In the genomic region with DNA sequence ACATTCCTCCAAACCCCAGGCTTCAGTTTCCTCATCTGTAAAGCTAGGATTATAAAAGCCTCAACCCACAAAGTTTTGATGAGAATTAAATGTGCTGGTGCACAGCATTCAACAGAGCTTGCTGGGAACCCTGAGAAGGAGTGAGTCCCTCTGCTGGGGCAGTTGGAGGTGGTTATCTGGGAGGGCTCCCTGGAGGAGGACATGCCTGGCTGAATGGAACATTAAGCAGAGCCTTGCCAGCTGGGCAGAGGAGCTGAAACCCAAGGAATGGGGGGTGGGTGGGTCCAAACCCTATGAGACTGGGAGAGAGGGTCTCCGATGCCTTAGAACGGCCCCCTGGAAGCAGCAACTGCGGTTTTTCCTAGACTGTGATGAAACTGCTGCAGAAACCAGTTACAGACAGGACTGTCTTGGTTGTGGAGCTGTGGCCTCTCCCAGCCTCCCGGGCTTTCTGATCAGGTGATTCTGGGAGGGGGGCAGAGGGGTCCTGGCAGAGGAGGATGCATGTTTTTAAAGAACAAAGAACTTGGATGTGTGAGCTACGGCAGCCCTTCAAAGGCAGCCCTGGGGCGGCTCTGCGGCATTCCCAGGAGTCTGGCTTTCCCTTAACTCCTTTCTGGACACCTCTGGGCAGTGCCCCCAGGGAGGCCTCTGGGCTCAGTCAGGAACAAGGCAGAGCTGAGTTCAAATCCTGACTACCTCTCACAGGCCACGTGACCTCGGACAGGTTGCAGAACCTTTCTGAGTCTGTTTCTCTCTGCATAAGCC, we compare ENCODE assay signal across 19 cellular contexts. TPM values are rescaled to one million over a fixed set of nuclear protein-coding genes. Genes with fewer than 3 reads are reported as not detected.
A peak's percentile ranks its signal among the peaks of the same experiment; 100 is the strongest.
DNase-seq lines count a peak whose midpoint lies in the region; ATAC-seq, FAIRE-seq and TF ChIP-seq lines count a peak whose summit lies in the region.
"Had no signal": no experiment of that assay in that cellular context is flagged by ENCODE, and none has a peak within 500 bp of the region (broad histone marks: within the 10 kb centered on the region; RNA-seq: fewer than 3 reads in every experiment).

No MANE protein-coding gene starts in this region.

- H3K23me2 ChIP-seq in H1 (ENCODE audit: low read depth, low read length), result no peaks in the 10 kb centered on the region

- CTCF ChIA-PET in H1 (lab: Charles Lee; ENCODE audit: partially characterized antibody), result interaction anchor here (0.8 to 3.1 kb wide), 13 partner anchors 9 to 216 kb away, joined by 3 to 16 read pairs (median 5); no protein-coding TSS in a partner anchor

- H3K4me1 ChIP-seq in BLaER1 treated with 17β-estradiol and CSF1 and Interleukin-3, amounts not matched to agents 10 nM and 100 nM, result peaks cover 3 to 99% (median 82%) of the 10 kb centered on the region in 10 experiments; a peak in 19 of 20 replicates
- H3K4me1 ChIP-seq in NT2/D1 (ENCODE audit: insufficient read depth, insufficient read length) (peaks cover 45% of the 10 kb centered on the region), H1 (replicated peaks in 1 of 4; ENCODE audit: control insufficient read depth in 3 of 4, insufficient read depth in 4 of 4, low read length in 3 of 4) (peaks cover 1 to 20% (median 3%) of the 10 kb centered on the region in 4 experiments), neuronal stem cell (ENCODE audit: control insufficient read depth in 2 of 2, insufficient read depth in 1 of 2, low read depth in 1 of 2, low read length in 2 of 2) (peaks cover 21 to 29% of the 10 kb centered on the region in 2 donors), small intestine (ENCODE audit: control insufficient read depth in 2 of 2, insufficient read depth in 1 of 2, low read depth in 1 of 2, low read length in 1 of 2) (no peaks in the 10 kb centered on the region), hepatocyte (ENCODE audit: insufficient read depth) (peaks cover 4% of the 10 kb centered on the region)
- H3K4me1 ChIP-seq: BE2C had no signal

- no peaks in the 10 kb centered on the region for H3K9me3 ChIP-seq in BLaER1 treated with 17β-estradiol and CSF1 and Interleukin-3, amounts not matched to agents 10 nM and 100 nM (replicated peaks in 1 of 11)
- H3K9me3 ChIP-seq in NT2/D1 (ENCODE audit: insufficient read depth, low read length) (no peaks in the 10 kb centered on the region), H1 (ENCODE audit: insufficient read depth in 2 of 2, low read depth in 1 of 2, low read length in 1 of 2) (no peaks in the 10 kb centered on the region), neuronal stem cell (replicated peaks in 1 of 2; ENCODE audit: control insufficient read depth in 2 of 2, insufficient read depth in 1 of 2, low read depth in 1 of 2, low read length in 2 of 2) (no peaks in the 10 kb centered on the region), small intestine (ENCODE audit: control insufficient read depth, low read depth) (no peaks in the 10 kb centered on the region), hepatocyte (ENCODE audit: low read depth) (no peaks in the 10 kb centered on the region)
- H3K9me3 ChIP-seq: BE2C had no signal

- H3K18ac ChIP-seq in H1 (ENCODE audit: extremely low read depth, low read length), result no peak overlapping the region
- no peak overlapping the region for H3K18ac ChIP-seq in neuronal stem cell (ENCODE audit: low read length)

- H3K4me2 ChIP-seq in BLaER1 treated with 17β-estradiol and CSF1 and Interleukin-3, amounts not matched to agents 10 nM and 100 nM, result peak overlapping the region in 7 of 11 experiments; percentile 60 to 80 (median 65); a peak in 13 of 22 replicates
- H3K4me2 ChIP-seq in H1 (ENCODE audit: insufficient read depth in 1 of 2, low read depth in 2 of 2, low read length in 2 of 2) (no peak overlapping the region), neuronal stem cell (ENCODE audit: insufficient read depth, low read length, poor library complexity, severe bottlenecking) (no peak overlapping the region), hepatocyte (no peak overlapping the region)

- no peak for DNase-seq in NT2/D1 (ENCODE audit: low read depth, low spot score)
- DNase-seq in H1 (ENCODE audit: low read depth in 1 of 2, low spot score in 2 of 2), result no peak
- no peak for DNase-seq in neuronal stem cell (ENCODE audit: low spot score)
- DNase-seq in GM19238 (ENCODE audit: insufficient read length, low spot score), result no peak
- no peak for DNase-seq in small intestine
- no peak for DNase-seq in hepatocyte (ENCODE audit: low spot score)
- DNase-seq: BE2C; CD8-positive, alpha-beta memory T cell; DMS53; HCEC 1CT; HFFc6; KBM-7 had no signal

- H3K27me3 ChIP-seq in BLaER1 treated with 17β-estradiol and CSF1 and Interleukin-3, amounts not matched to agents 10 nM and 100 nM, result peaks cover 16 to 57% (median 27%) of the 10 kb centered on the region in 11 experiments
- no peaks in the 10 kb centered on the region for H3K27me3 ChIP-seq in NT2/D1 (ENCODE audit: insufficient read depth, insufficient read length)
- no peaks in the 10 kb centered on the region; a peak in 1 of 7 replicates for H3K27me3 ChIP-seq in H1 (replicated peaks in 1 of 4; ENCODE audit: control insufficient read depth in 3 of 4, extremely low read depth in 1 of 4, insufficient read depth in 3 of 4, low read length in 3 of 4)
- peaks cover 2 to 94% (median 2%) of the 10 kb centered on the region in 3 experiments for H3K27me3 ChIP-seq in neuronal stem cell (ENCODE audit: control insufficient read depth in 3 of 3, insufficient read depth in 3 of 3, low read depth in 1 of 3, low read length in 3 of 3)
- peaks cover 0 to 2% of the 10 kb centered on the region in 2 donors for H3K27me3 ChIP-seq in small intestine (ENCODE audit: control insufficient read depth in 2 of 2, insufficient read depth in 2 of 2, low read length in 2 of 2)
- no peaks in the 10 kb centered on the region for H3K27me3 ChIP-seq in hepatocyte
- H3K27me3 ChIP-seq: BE2C had no signal

- 0 out of 2 replicates have a peak overlapping the region, but pooled peaks have one; percentile 27 for H2BK12ac ChIP-seq in H1 (ENCODE audit: low read depth, low read length)
- H2BK12ac ChIP-seq in neuronal stem cell (ENCODE audit: low read length), result no peak overlapping the region

- no peak overlapping the region for H2BK20ac ChIP-seq in H1 (ENCODE audit: low read length)

- H3K4me3 ChIP-seq in BLaER1 treated with 17β-estradiol and CSF1 and Interleukin-3, amounts not matched to agents 10 nM and 100 nM, result no peak overlapping the region
- H3K4me3 ChIP-seq in NT2/D1 (ENCODE audit: insufficient read length, low read depth) (no peak overlapping the region), H1 (ENCODE audit: extremely low read depth in 1 of 4, insufficient read depth in 2 of 4, low read depth in 3 of 4, low read length in 4 of 4) (no peak overlapping the region), neuronal stem cell (ENCODE audit: low read length in 2 of 2) (no peak overlapping the region), small intestine (ENCODE audit: low read depth in 1 of 2, low read length in 2 of 2) (no peak overlapping the region), hepatocyte (no peak overlapping the region)

- no peak for TF ChIP-seq EP300 in H1 (IDR thresholded peaks at IDR 0.05; ENCODE audit: borderline replicate concordance in 1 of 2, low read depth in 2 of 2, low read length in 2 of 2)

- H4K8ac ChIP-seq in H1 (ENCODE audit: extremely low read depth, insufficient read depth, low read length) (no peak overlapping the region; the same call in 1 of the 2 replicates), neuronal stem cell (ENCODE audit: low read depth, low read length) (no peak overlapping the region)

- H3K9me2 ChIP-seq in hepatocyte (replicated peaks; ENCODE audit: insufficient read depth), result no peaks in the 10 kb centered on the region

- H3K36me3 ChIP-seq in BLaER1 treated with 17β-estradiol and CSF1 and Interleukin-3, amounts not matched to agents 10 nM and 100 nM, result no peaks in the 10 kb centered on the region
- H3K36me3 ChIP-seq in NT2/D1 (ENCODE audit: insufficient read depth, insufficient read length, low read length), result no peaks in the 10 kb centered on the region
- no peaks in the 10 kb centered on the region for H3K36me3 ChIP-seq in H1 (ENCODE audit: control insufficient read depth in 2 of 4, insufficient read depth in 4 of 4, low read length in 3 of 4)
- no peaks in the 10 kb centered on the region for H3K36me3 ChIP-seq in neuronal stem cell (replicated peaks in 1 of 2; ENCODE audit: control insufficient read depth in 2 of 2, insufficient read depth in 2 of 2, low read length in 2 of 2)
- H3K36me3 ChIP-seq in small intestine (ENCODE audit: control insufficient read depth in 2 of 2, insufficient read depth in 2 of 2, low read length in 2 of 2), result no peaks in the 10 kb centered on the region
- no peaks in the 10 kb centered on the region for H3K36me3 ChIP-seq in hepatocyte (replicated peaks; ENCODE audit: insufficient read depth, low read depth)
- H3K36me3 ChIP-seq: BE2C had no signal

- FAIRE-seq in H1 (lab: Jason Lieb, UNC) (no peak), small intestine (lab: Jason Lieb, UNC) (no peak)
- FAIRE-seq: A204.1, GM18507 had no signal

- H3K23ac ChIP-seq in H1 (ENCODE audit: insufficient read length) (no peak overlapping the region), neuronal stem cell (ENCODE audit: low read depth, low read length, poor library complexity) (peak overlapping the region; percentile 92)

- H2AFZ ChIP-seq in H1 (ENCODE audit: low read length) (no peak overlapping the region), neuronal stem cell (ENCODE audit: low read length) (no peak overlapping the region), hepatocyte (no peak overlapping the region)

- H3K9ac ChIP-seq in BLaER1 treated with 17β-estradiol and CSF1 and Interleukin-3, amounts not matched to agents 10 nM and 100 nM, result no peak overlapping the region
- peak overlapping the region; percentile 15 for H3K9ac ChIP-seq in NT2/D1 (ENCODE audit: insufficient read length, low read depth)
- H3K9ac ChIP-seq in H1 (replicated peaks in 1 of 4; ENCODE audit: extremely low read depth in 1 of 4, low read depth in 3 of 4, low read length in 3 of 4), result no peak overlapping the region
- H3K9ac ChIP-seq in neuronal stem cell (ENCODE audit: low read depth, low read length, poor library complexity), result no peak overlapping the region

- H3K56ac ChIP-seq in H1 (replicated peaks; ENCODE audit: insufficient read length, low read depth, low read length), result no peak overlapping the region

- H3K14ac ChIP-seq in H1 (ENCODE audit: insufficient read length) (no peak overlapping the region), neuronal stem cell (ENCODE audit: low read length) (no peak overlapping the region)

- H2BK5ac ChIP-seq in H1 (ENCODE audit: low read depth, low read length) (no peak overlapping the region), neuronal stem cell (ENCODE audit: low read length) (no peak overlapping the region)

- H3K79me2 ChIP-seq in H1 (ENCODE audit: control insufficient read depth in 1 of 2, insufficient read depth in 2 of 2, low read length in 2 of 2) (no peaks in the 10 kb centered on the region), hepatocyte (no peaks in the 10 kb centered on the region)

- 94% methylated on average over 9 of the region's 9 CpGs; no CpG with 5 or more reads in 1 of the 2 experiments for WGBS in H1 (ENCODE audit: extremely low coverage in 1 of 2, insufficient coverage in 1 of 2, insufficient read length in 1 of 2, insufficient replicate concordance in 2 of 2, low coverage in 1 of 2, low lambda C conversion rate in 2 of 2, missing lambda C conversion rate in 1 of 2), 2 experiments
- no CpG with 5 or more reads among the region's 9 CpGs for WGBS in neuronal stem cell (ENCODE audit: extremely low coverage in 2 of 2, insufficient read length in 2 of 2, insufficient replicate concordance in 1 of 2), 2 donors
- 65 to 75% (median 72%) methylated on average over 9 of the region's 9 CpGs for WGBS in small intestine, 3 donors
- WGBS in hepatocyte (ENCODE audit: low lambda C conversion rate, missing lambda C conversion rate), result 74% methylated on average over 9 of the region's 9 CpGs

- POLR2A ChIA-PET in H1 (lab: Charles Lee; ENCODE audit: partially characterized antibody), result interaction anchor here (1.6 kb wide), 1 partner anchor 8 kb away, joined by 3 read pairs; no protein-coding TSS in a partner anchor

- no peak for ATAC-seq in HG03045 (IDR thresholded peaks at IDR 0.05; ENCODE audit: unreplicated experiment)

- no peak for TF ChIP-seq POLR2A in H1 (IDR thresholded peaks at IDR 0.05; ENCODE audit: control extremely low read depth in 1 of 2, low read depth in 2 of 2, low read length in 2 of 2)

- TF ChIP-seq CTCF in H1 (IDR thresholded peaks at IDR 0.05; ENCODE audit: control extremely low read depth in 1 of 3, insufficient read depth in 1 of 3, low read depth in 1 of 3, low read length in 3 of 3), result no peak
- no peak for TF ChIP-seq CTCF in hepatocyte (IDR thresholded peaks at IDR 0.05; ENCODE audit: poor library complexity)

- H2BK15ac ChIP-seq in H1 (ENCODE audit: low read length) (no peak overlapping the region), neuronal stem cell (ENCODE audit: low read length) (no peak overlapping the region)

- no peak for TF ChIP-seq RAD21 in H1 (IDR thresholded peaks at IDR 0.05 in 1 of 2, conservative IDR thresholded peaks at IDR 0.05 in 1 of 2; ENCODE audit: low read depth in 2 of 2, low read length in 2 of 2)

- H3K4ac ChIP-seq in H1 (replicated peaks; ENCODE audit: insufficient read length, low read depth, low read length) (no peak overlapping the region), neuronal stem cell (ENCODE audit: low read length) (no peak overlapping the region)

- no peak overlapping the region for H4K5ac ChIP-seq in H1 (ENCODE audit: insufficient read length, low read depth, low read length)

- H4K20me1 ChIP-seq in BLaER1 treated with 17β-estradiol and CSF1 and Interleukin-3, amounts not matched to agents 10 nM and 100 nM, result peaks cover 0 to 45% (median 12%) of the 10 kb centered on the region in 11 experiments; a peak in 12 of 22 replicates
- no peaks in the 10 kb centered on the region for H4K20me1 ChIP-seq in H1 (replicated peaks in 1 of 2; ENCODE audit: control insufficient read depth in 1 of 2, insufficient read depth in 2 of 2, low read length in 2 of 2)
- no peaks in the 10 kb centered on the region for H4K20me1 ChIP-seq in hepatocyte (ENCODE audit: insufficient read depth, poor library complexity, severe bottlenecking)

- H2BK120ac ChIP-seq in H1 (replicated peaks; ENCODE audit: low read depth, low read length), result no peak overlapping the region
- no peak overlapping the region for H2BK120ac ChIP-seq in neuronal stem cell (ENCODE audit: low read depth, low read length)

- no peak overlapping the region for H3K27ac ChIP-seq in BLaER1 treated with 17β-estradiol and CSF1 and Interleukin-3, amounts not matched to agents 10 nM and 100 nM
- no peak overlapping the region for H3K27ac ChIP-seq in H1 (ENCODE audit: low read depth, low read length)
- H3K27ac ChIP-seq in neuronal stem cell (replicated peaks; ENCODE audit: low read length), result no peak overlapping the region
- no peak overlapping the region for H3K27ac ChIP-seq in small intestine (ENCODE audit: low read depth in 1 of 2, low read length in 1 of 2)
- no peak overlapping the region for H3K27ac ChIP-seq in hepatocyte
- H3K27ac ChIP-seq: HL-60 had no signal

- no peak overlapping the region for H4K91ac ChIP-seq in H1 (replicated peaks; ENCODE audit: insufficient read length, low read length)
- no peak overlapping the region for H4K91ac ChIP-seq in neuronal stem cell (ENCODE audit: low read depth, low read length, poor library complexity)

- no peak overlapping the region for H2AK5ac ChIP-seq in H1 (ENCODE audit: low read depth, low read length)
- peak overlapping the region; percentile 89 for H2AK5ac ChIP-seq in neuronal stem cell (ENCODE audit: low read depth, low read length)

- no peaks in the 10 kb centered on the region for H3K79me1 ChIP-seq in H1 (ENCODE audit: low read depth, low read length)
- H3K79me1 ChIP-seq in neuronal stem cell (ENCODE audit: low read depth, low read length), result no peaks in the 10 kb centered on the region

RNA-seq across cellular contexts. Expression of gene FIBCD1, which starts 20.8 kb away (rescaled TPM):
- total RNA-seq in H1 (2021; fragmentation: NEBNext Ultra II Directional; extraction: Animal tissue kit (Norgen Biotek cat#: 25700)), result 5.3 and 6.1 TPM in 2 replicates
- polyA plus RNA-seq in H1 (2011; rRNA removed), result 8.8 and 13.2 TPM in 2 replicates
- polyA plus RNA-seq in H1 (2011; cell fraction: cytosol; rRNA removed), result 5.6 TPM
- 11.0 TPM for polyA plus RNA-seq in H1 (2011; cell fraction: nucleus; rRNA removed)
- polyA plus RNA-seq in H1 (2012, experiment 1 of 2), result 3.9 to 10.9 TPM (median 7.8 TPM) in 4 replicates
- 5.2 TPM for polyA plus RNA-seq in H1 (2012, experiment 2 of 2)
- 11.6 TPM for polyA plus RNA-seq in H1 (2013, experiment 1 of 2)
- polyA plus RNA-seq in H1 (2013, experiment 2 of 2), result 10.8 TPM
- 0.66 and 1.2 TPM in 2 replicates for polyA minus RNA-seq in H1 (2011; rRNA and poly(A)+ RNA removed)
- 2.1 TPM for polyA minus RNA-seq in H1 (2011; cell fraction: cytosol; rRNA and poly(A)+ RNA removed)
- polyA minus RNA-seq in H1 (2011; cell fraction: nucleus; rRNA and poly(A)+ RNA removed), result 1.2 TPM
- 0.82 TPM for polyA plus RNA-seq in neuronal stem cell (2013, experiment 1 of 2)
- polyA plus RNA-seq in neuronal stem cell (2013, experiment 2 of 2), result 0.89 TPM
- 1 to 10 TPM in 1 of 3 donors, not detected in 2; 1.5 TPM for polyA plus RNA-seq in small intestine
- 0.33 TPM in 1 of 2 replicates, not detected in the other for total RNA-seq in hepatocyte
- 0.73 TPM in 1 of 2 replicates, not detected in the other for polyA plus RNA-seq in hepatocyte
- total RNA-seq: CD8-positive, alpha-beta memory T cell had no signal
- polyA plus RNA-seq: CD8-positive, alpha-beta memory T cell had no signal

RNA-seq across cellular contexts. Expression of gene QRFP, which starts 21.7 kb away (rescaled TPM):
- total RNA-seq in H1 (2021; fragmentation: NEBNext Ultra II Directional; extraction: Animal tissue kit (Norgen Biotek cat#: 25700)), result not detected in 2 replicates
- polyA plus RNA-seq in H1 (2011; rRNA removed) (not detected in 2 replicates), small intestine (under 1 TPM in 1 of 3 donors, not detected in 2; 0.12 TPM), hepatocyte (0.21 and 0.74 TPM in 2 replicates)
- not detected for polyA plus RNA-seq in H1 (2011; cell fraction: cytosol; rRNA removed)
- not detected for polyA plus RNA-seq in H1 (2011; cell fraction: nucleus; rRNA removed)
- polyA plus RNA-seq in H1 (2012, experiment 1 of 2), result 0.11 to 0.28 TPM in 2 of 4 replicates, not detected in the others
- polyA plus RNA-seq in H1 (2012, experiment 2 of 2), result 0.73 TPM
- polyA plus RNA-seq in H1 (2013, experiment 1 of 2), result not detected
- not detected for polyA plus RNA-seq in H1 (2013, experiment 2 of 2)
- not detected in 2 replicates for polyA minus RNA-seq in H1 (2011; rRNA and poly(A)+ RNA removed)
- not detected for polyA minus RNA-seq in H1 (2011; cell fraction: cytosol; rRNA and poly(A)+ RNA removed)
- not detected for polyA minus RNA-seq in H1 (2011; cell fraction: nucleus; rRNA and poly(A)+ RNA removed)
- not detected for polyA plus RNA-seq in neuronal stem cell (2013, experiment 1 of 2)
- polyA plus RNA-seq in neuronal stem cell (2013, experiment 2 of 2), result not detected
- not detected in 2 replicates for total RNA-seq in hepatocyte
- total RNA-seq: CD8-positive, alpha-beta memory T cell; H4; HFFc6 had no signal
- polyA plus RNA-seq: AG04450; CD8-positive, alpha-beta memory T cell had no signal

Comparison
In these comparisons a context has a peak if more than half of its experiments do, and no peak if none do; other contexts are left out.
1. H3K4me2 ChIP-seq: peak in BLaER1 treated with 17β-estradiol and CSF1 and Interleukin-3, amounts not matched to agents 10 nM and 100 nM (7 of 11); none in H1 (0 of 2), neuronal stem cell (single experiment) and hepatocyte (single experiment).